Comparison of ENCODE assay signal across 13 cellular contexts in genomic region chr14:67547224-67547780, GRCh38.
"Had no signal": no experiment of that assay in that cellular context is flagged by ENCODE, and none has a peak within 500 bp of the region (broad histone marks: within the 10 kb centered on the region; RNA-seq: fewer than 3 reads in every experiment).

No MANE protein-coding gene starts in this region.

- H3K4me3 ChIP-seq: coronary artery, mucosa of descending colon had no signal

- H3K4me3 Mint-ChIP-seq: activated B cell treated with CpG ODN at 0.5 μM for 24 hours; activated CD4-positive, alpha-beta T cell treated with anti-CD3 and anti-CD28 coated beads, Interleukin-2, amount 10 ng/mL, durations not matched to agents 24 days and 14 days; effector memory CD8-positive, alpha-beta T cell; naive thymus-derived CD8-positive, alpha-beta T cell; stimulated activated memory B cell treated with anti-CD40 and anti-IgM and Interleukin-4, amounts not matched to agents 10 μg/mL and 1 μg/mL and 100 μg/mL, for 72 hours; type B pancreatic cell had no signal

- DNase-seq: activated B cell treated with CpG ODN at 0.5 μM for 24 hours; activated CD4-positive, alpha-beta T cell treated with anti-CD3 and anti-CD28 coated beads, Interleukin-2, amount 10 ng/mL, durations not matched to agents 24 days and 14 days; activated naive CD4-positive, alpha-beta T cell treated with Interleukin-2 at 50 U/mL for 16 hours; effector memory CD8-positive, alpha-beta T cell; erythroblast; hippocampal formation; mucosa of descending colon; naive thymus-derived CD8-positive, alpha-beta T cell; right cardiac atrium; SW 1271 had no signal

- H3K4me1 Mint-ChIP-seq: activated B cell treated with CpG ODN at 0.5 μM for 24 hours; activated CD4-positive, alpha-beta T cell treated with anti-CD3 and anti-CD28 coated beads, Interleukin-2, amount 10 ng/mL, durations not matched to agents 24 days and 14 days; stimulated activated memory B cell treated with anti-CD40 and anti-IgM and Interleukin-4, amounts not matched to agents 10 μg/mL and 1 μg/mL and 100 μg/mL, for 72 hours had no signal

- H3K9me3 Mint-ChIP-seq: activated CD4-positive, alpha-beta T cell treated with anti-CD3 and anti-CD28 coated beads, Interleukin-2, amount 10 ng/mL, durations not matched to agents 24 days and 14 days; effector memory CD8-positive, alpha-beta T cell; type B pancreatic cell had no signal

- H3K27ac ChIP-seq: coronary artery had no signal

- H3K27ac Mint-ChIP-seq: activated B cell treated with CpG ODN at 0.5 μM for 24 hours; activated CD4-positive, alpha-beta T cell treated with anti-CD3 and anti-CD28 coated beads, Interleukin-2, amount 10 ng/mL, durations not matched to agents 24 days and 14 days; effector memory CD8-positive, alpha-beta T cell; naive thymus-derived CD8-positive, alpha-beta T cell; stimulated activated memory B cell treated with anti-CD40 and anti-IgM and Interleukin-4, amounts not matched to agents 10 μg/mL and 1 μg/mL and 100 μg/mL, for 72 hours; type B pancreatic cell had no signal

- H3K9me3 ChIP-seq: mucosa of descending colon had no signal

- ATAC-seq: effector memory CD8-positive, alpha-beta T cell; mucosa of descending colon; naive thymus-derived CD8-positive, alpha-beta T cell; right cardiac atrium; stimulated activated memory B cell treated with anti-CD40 and anti-IgM and Interleukin-4, amounts not matched to agents 10 μg/mL and 1 μg/mL and 100 μg/mL, for 72 hours had no signal

- H3K27me3 Mint-ChIP-seq: type B pancreatic cell had no signal
